Comparison of ENCODE assay signal across 28 cellular contexts in the genomic region with DNA sequence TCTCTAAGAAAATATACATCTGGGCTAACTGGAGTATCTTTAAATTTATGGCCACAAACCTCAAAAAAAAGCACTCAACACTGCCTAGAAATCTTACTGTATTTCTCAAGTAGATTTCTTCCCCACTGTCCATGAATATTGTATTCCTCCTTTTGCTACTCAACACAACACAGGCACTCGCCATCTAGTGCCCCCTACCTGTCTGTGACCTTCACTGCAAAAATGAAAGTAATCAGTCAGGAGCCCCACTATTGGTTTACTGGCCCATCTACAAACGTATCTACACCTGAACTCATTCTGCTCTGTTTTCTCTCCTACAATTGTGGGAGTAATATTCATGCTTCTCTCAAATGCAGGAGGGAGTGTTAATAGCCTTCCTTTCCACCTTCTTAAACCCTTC. TPM values are rescaled to one million over a fixed set of nuclear protein-coding genes. Genes with fewer than 3 reads are reported as not detected.
DNase-seq lines count a peak whose midpoint lies in the region; ATAC-seq and TF ChIP-seq lines count a peak whose summit lies in the region.
"Had no signal": no experiment of that assay in that cellular context is flagged by ENCODE, and none has a peak within 500 bp of the region (broad histone marks: within the 10 kb centered on the region; RNA-seq: fewer than 3 reads in every experiment).

No MANE protein-coding gene starts in this region.

- no peak for TF ChIP-seq POLR2A in HCT116 (IDR thresholded peaks at IDR 0.05; ENCODE audit: borderline replicate concordance, extremely low read depth, insufficient read depth, insufficient read length)

- H2AFZ ChIP-seq in HCT116 (ENCODE audit: low read depth, low read length, poor library complexity, severe bottlenecking) = no peak overlapping the region

- TF ChIP-seq RAD21 in HCT116 (IDR thresholded peaks at IDR 0.05; ENCODE audit: low read depth) = peak; percentile 18; the same call in 1 of the 2 replicates

- intact Hi-C loops in HCT116 (cut with micrococcal nuclease) = no loop called here

- H3K4me1 ChIP-seq in HCT116 (ENCODE audit: control insufficient read depth in 1 of 2, insufficient read depth in 2 of 2, low read length in 2 of 2) (no peaks in the 10 kb centered on the region), foreskin keratinocyte (peaks cover 4% of the 10 kb centered on the region)
- H3K4me1 ChIP-seq: spleen, vagina had no signal

- H3K9ac ChIP-seq in HCT116 (ENCODE audit: low read length) = no peak overlapping the region

- no peaks in the 10 kb centered on the region for H3K79me2 ChIP-seq in HCT116 (ENCODE audit: insufficient read depth, low read length)

- H3K4me2 ChIP-seq in HCT116 (ENCODE audit: low read length) = no peak overlapping the region

- no peak for DNase-seq in GM06990 (ENCODE audit: extremely low read depth, insufficient read length)
- DNase-seq in HCT116 (ENCODE audit: low read depth, low spot score) = no peak
- peak; percentile 46 for DNase-seq in OCI-M1 (lab: John Stamatoyannopoulos, UW)
- DNase-seq in foreskin keratinocyte = no peak
- DNase-seq in superior temporal gyrus (ENCODE audit: extremely low spot score) = no peak
- DNase-seq in anterior cingulate cortex (lab: John Stamatoyannopoulos, UW) = no peak
- DNase-seq: activated CD4-positive, alpha-beta T cell treated with anti-CD3 and anti-CD28 coated beads, Interleukin-2, amount 50 U/mL, for 4 hours; activated CD4-positive, CD25-positive, alpha-beta regulatory T cell; activated naive CD8-positive, alpha-beta T cell treated with anti-CD3 and anti-CD28 coated beads for 36 hours; CD8-positive, alpha-beta T cell; dermis blood vessel endothelial cell; GF-D8; KBM-7; NCI-H1048; NCI-H187 treated with DMSO at 0.1 percent for 48 hours; NCI-H524 treated with DMSO at 0.1 percent for 48 hours; SHP77; spleen; stimulated activated CD4-positive, alpha-beta T cell treated with anti-CD3 and anti-CD28 coated beads, Interleukin-2, amount 100 ng/mL, for 48 hours; SW 1271; T1000 had no signal

- ATAC-seq in HCT116 (peak; percentile 75), foreskin keratinocyte (no peak), HG02571 (IDR thresholded peaks at IDR 0.05; ENCODE audit: unreplicated experiment) (no peak)
- ATAC-seq: CD8-positive, alpha-beta T cell; stimulated activated memory B cell treated with anti-CD40 and anti-IgM and Interleukin-4, amounts not matched to agents 10 μg/mL and 1 μg/mL and 100 μg/mL, for 72 hours had no signal

- H4K20me1 ChIP-seq in HCT116 (ENCODE audit: insufficient read depth) = no peaks in the 10 kb centered on the region

- BruUV-seq in HCT116 (replicated peaks; lab: Mats Ljungman, UMichigan) = no TSS peak

- H3K36me3 ChIP-seq in GM06990 (ENCODE audit: control insufficient read depth, insufficient read depth, low read length) (peaks cover 2% of the 10 kb centered on the region), HCT116 (ENCODE audit: control insufficient read depth in 1 of 2, insufficient read depth in 2 of 2, low read length in 2 of 2) (no peaks in the 10 kb centered on the region)
- H3K36me3 ChIP-seq: vagina had no signal

- CTCF ChIA-PET in HCT116 (lab: Charles Lee) = no interaction called here

- TF ChIP-seq CTCF in GM06990 (IDR thresholded peaks at IDR 0.05; ENCODE audit: insufficient read depth, low read length, poor library complexity, severe bottlenecking) (peak; percentile 17), HCT116 (IDR thresholded peaks at IDR 0.05 in 2 of 3, conservative IDR thresholded peaks at IDR 0.05 in 1 of 3; ENCODE audit: borderline replicate concordance in 1 of 3, insufficient read depth in 1 of 3, low read depth in 2 of 3, low read length in 2 of 3) (peak; percentile 16 to 46 (median 44); a peak in 4 of 6 replicates), foreskin keratinocyte (conservative IDR thresholded peaks at IDR 0.05) (peak; percentile 29)

- POLR2A ChIA-PET in HCT116 (lab: Charles Lee) = no interaction called here

- no peaks in the 10 kb centered on the region for H3K9me3 ChIP-seq in HCT116 (ENCODE audit: control insufficient read depth in 1 of 2, insufficient read depth in 1 of 2, low read depth in 1 of 2, low read length in 2 of 2)
- H3K9me3 ChIP-seq: spleen, vagina had no signal

- RAD21 ChIA-PET in HCT116 (lab: Charles Lee; ENCODE audit: low non-redundant PET in 1 of 2, low total read pairs in 2 of 2, uncharacterized antibody in 2 of 2, unreplicated experiment in 2 of 2) = no interaction called here

- H3K27ac ChIP-seq in HCT116 (ENCODE audit: low read depth, low read length) (no peak overlapping the region), foreskin keratinocyte (no peak overlapping the region)
- H3K27ac ChIP-seq: spleen, vagina had no signal

- H3K9me2 ChIP-seq in HCT116 (ENCODE audit: insufficient read depth) = no peaks in the 10 kb centered on the region

- no peak overlapping the region for H3K4me3 ChIP-seq in GM06990 (replicated peaks; ENCODE audit: low read depth, low read length)
- no peak overlapping the region for H3K4me3 ChIP-seq in HCT116 (replicated peaks in 1 of 2; ENCODE audit: low read depth in 1 of 2, low read length in 2 of 2)
- H3K4me3 ChIP-seq: spleen, vagina had no signal

- no peaks in the 10 kb centered on the region for H3K27me3 ChIP-seq in GM06990 (replicated peaks; ENCODE audit: control insufficient read depth, insufficient read depth, low read length)
- H3K27me3 ChIP-seq in HCT116 (ENCODE audit: insufficient read depth, low read length) = peaks cover 19% of the 10 kb centered on the region
- H3K27me3 ChIP-seq in foreskin keratinocyte = no peaks in the 10 kb centered on the region
- H3K27me3 ChIP-seq: spleen, vagina had no signal

TF ChIP-seq in HCT116, 20 proteins besides CTCF, POLR2A, EP300 and RAD21 (continues in another document):
- TF ChIP-seq FOSL1 (IDR thresholded peaks at IDR 0.05; ENCODE audit: low read depth) (no peak), JUND (IDR thresholded peaks at IDR 0.05) (no peak), TCF7L2 (IDR thresholded peaks at IDR 0.05; ENCODE audit: borderline replicate concordance, extremely low read depth, insufficient read depth, insufficient read length) (no peak), SP1 (IDR thresholded peaks at IDR 0.05; ENCODE audit: low read depth) (no peak), EZH2phosphoT487 (IDR thresholded peaks at IDR 0.05; ENCODE audit: borderline replicate concordance) (no peak), ZFX (IDR thresholded peaks at IDR 0.05) (no peak), EGR1 (IDR thresholded peaks at IDR 0.05; ENCODE audit: low read depth) (no peak), CEBPB (IDR thresholded peaks at IDR 0.05; ENCODE audit: low read depth) (no peak), ATF3 (IDR thresholded peaks at IDR 0.05) (no peak), POLR2AphosphoS5 (IDR thresholded peaks at IDR 0.05; ENCODE audit: low read depth, low read length) (no peak), ELF1 (IDR thresholded peaks at IDR 0.05; ENCODE audit: borderline replicate concordance, low read depth) (no peak), SRF (IDR thresholded peaks at IDR 0.05; ENCODE audit: low read depth) (no peak), EZH2 (IDR thresholded peaks at IDR 0.05) (no peak), YY1 (IDR thresholded peaks at IDR 0.05; ENCODE audit: extremely low read depth, insufficient replicate concordance, low read depth, low read length) (no peak), ZNF274 (IDR thresholded peaks at IDR 0.05; ENCODE audit: low read depth, low read length) (no peak), REST (IDR thresholded peaks at IDR 0.05; ENCODE audit: low read depth) (no peak)

RNA-seq across cellular contexts. Expression of gene LY86, which starts 58.3 kb away (rescaled TPM):
- not detected for total RNA-seq in HCT116 (2021; ENCODE audit: unreplicated experiment)
- not detected in 2 replicates for polyA plus RNA-seq in HCT116 (2012)
- total RNA-seq in foreskin keratinocyte = not detected in 2 replicates
- polyA plus RNA-seq in foreskin keratinocyte = not detected in 2 replicates
- total RNA-seq: dermis blood vessel endothelial cell, glomerular endothelial cell, HT1080, osteocyte had no signal
- polyA plus RNA-seq: keratinocyte had no signal
